In genomic region chr11:11316651-11317050, GRCh38 we compare ENCODE assay signal across 19 cellular contexts. TPM values are rescaled to one million over a fixed set of nuclear protein-coding genes. Genes with fewer than 3 reads are reported as not detected.
DNase-seq lines count a peak whose midpoint lies in the region; ATAC-seq and TF ChIP-seq lines count a peak whose summit lies in the region.
"Had no signal": no experiment of that assay in that cellular context is flagged by ENCODE, and none has a peak within 500 bp of the region (broad histone marks: within the 10 kb centered on the region; RNA-seq: fewer than 3 reads in every experiment).

No MANE protein-coding gene starts in this region.

- H3K79me2 ChIP-seq in mesendoderm (ENCODE audit: control insufficient read depth, insufficient read depth, low read length) = no peaks in the 10 kb centered on the region

- H3K56ac ChIP-seq in mesendoderm (ENCODE audit: low read length) = no peak overlapping the region

- no peak overlapping the region for H2BK120ac ChIP-seq in mesendoderm (ENCODE audit: low read depth, low read length)

- no peak overlapping the region for H3K4me2 ChIP-seq in mesendoderm (ENCODE audit: low read length)
- H3K4me2 ChIP-seq: BLaER1 had no signal

- TF ChIP-seq CTCF in endothelial cell (IDR thresholded peaks at IDR 0.05; ENCODE audit: unreplicated experiment) = no peak

- no peak overlapping the region for H2AK5ac ChIP-seq in mesendoderm (ENCODE audit: low read length)

- H3K9ac ChIP-seq in mesendoderm (ENCODE audit: low read length) = no peak overlapping the region
- H3K9ac ChIP-seq: BLaER1 had no signal

- no peak for ATAC-seq in HG02588 (IDR thresholded peaks at IDR 0.05; ENCODE audit: unreplicated experiment)

- H2BK15ac ChIP-seq in mesendoderm (replicated peaks; ENCODE audit: low read depth) = no peak overlapping the region

- no peak overlapping the region for H3K23ac ChIP-seq in mesendoderm (ENCODE audit: low read length)

- peak overlapping the region; percentile 79 for H3K27ac Mint-ChIP-seq in endothelial cell (ENCODE audit: unreplicated experiment)
- H3K27ac Mint-ChIP-seq: B cell; CD4-positive, alpha-beta memory T cell; HFFc6 had no signal

- H3K27me3 Mint-ChIP-seq in endothelial cell (ENCODE audit: unreplicated experiment) = peaks cover 5% of the 10 kb centered on the region
- H3K27me3 Mint-ChIP-seq: CD4-positive, alpha-beta memory T cell had no signal

- H4K5ac ChIP-seq in mesendoderm (ENCODE audit: low read length) = no peak overlapping the region

- H2BK5ac ChIP-seq in mesendoderm (ENCODE audit: low read length) = no peak overlapping the region

- H3K4me3 Mint-ChIP-seq in endothelial cell (ENCODE audit: unreplicated experiment) = no peak overlapping the region
- H3K4me3 Mint-ChIP-seq: B cell; CD4-positive, alpha-beta memory T cell; HFFc6 had no signal

- no peaks in the 10 kb centered on the region for H3K79me1 ChIP-seq in mesendoderm (ENCODE audit: low read length)

- no peaks in the 10 kb centered on the region for H3K36me3 ChIP-seq in mesendoderm (ENCODE audit: control insufficient read depth, insufficient read depth, low read length)
- H3K36me3 ChIP-seq: BLaER1, HAP-1 had no signal

- H3K9me3 Mint-ChIP-seq in endothelial cell (ENCODE audit: unreplicated experiment) = no peaks in the 10 kb centered on the region
- H3K9me3 Mint-ChIP-seq: HFFc6 had no signal

- H3K18ac ChIP-seq in mesendoderm (ENCODE audit: low read length) = no peak overlapping the region

- H3K4me3 ChIP-seq in mesendoderm (ENCODE audit: low read length) = no peak overlapping the region
- H3K4me3 ChIP-seq: BLaER1, HAP-1 had no signal

- no CpG with 5 or more reads among the region's 3 CpGs for WGBS in mesendoderm (ENCODE audit: extremely low coverage, insufficient coverage, low lambda C conversion rate)

- H4K8ac ChIP-seq in mesendoderm (ENCODE audit: low read depth, low read length) = no peak overlapping the region

- no peak overlapping the region for H3K4ac ChIP-seq in mesendoderm (ENCODE audit: low read depth, low read length)

- in situ Hi-C loops in SK-MEL-5 (cut with HindIII; ENCODE audit: low pct_unique_long_range_greater_than_20kb, low sequenced_read_pairs) = no loop called here

- peaks cover 1% of the 10 kb centered on the region for H3K4me1 ChIP-seq in mesendoderm (ENCODE audit: control insufficient read depth, low read depth, low read length)
- H3K4me1 ChIP-seq: BLaER1, HAP-1 had no signal

- no peak overlapping the region for H3K27ac ChIP-seq in mesendoderm (ENCODE audit: low read depth, low read length)
- H3K27ac ChIP-seq: BLaER1, C4-2B had no signal

- H3K27me3 ChIP-seq in mesendoderm (ENCODE audit: insufficient read depth, low read length, poor library complexity) = no peaks in the 10 kb centered on the region
- H3K27me3 ChIP-seq: BLaER1 had no signal

- peaks cover 37% of the 10 kb centered on the region for H3K4me1 Mint-ChIP-seq in endothelial cell (ENCODE audit: unreplicated experiment)
- H3K4me1 Mint-ChIP-seq: B cell; CD4-positive, alpha-beta memory T cell had no signal

- DNase-seq in SK-MEL-5 (ENCODE audit: low read depth, low spot score) (peak; percentile 71), endothelial cell (ENCODE audit: low spot score) (no peak), foreskin melanocyte (peak; percentile 52), NCI-H524 (lab: John Stamatoyannopoulos, UW) (no peak), GM03348 (ENCODE audit: low spot score) (no peak), mesendoderm (no peak)
- DNase-seq: Calu3; CD4-positive, alpha-beta memory T cell; COR-L47; DMS53; DMS79 treated with DMSO at 0.1 percent for 48 hours; GF-D8; GOT3; HFFc6 had no signal

- H3K36me3 Mint-ChIP-seq in endothelial cell (ENCODE audit: low read depth, unreplicated experiment) = peaks cover 32% of the 10 kb centered on the region
- H3K36me3 Mint-ChIP-seq: CD4-positive, alpha-beta memory T cell had no signal

RNA-seq across cellular contexts. Expression of gene CSNK2A3, which starts 36.4 kb away (rescaled TPM):
- 1.8 and 2.2 TPM in 2 replicates for total RNA-seq in SK-MEL-5 (2014; rRNA removed; shearing (Covaris generic))
- polyA plus RNA-seq in SK-MEL-5 (2015; cell fraction: cytosol; rRNA removed) = 1.0 and 2.0 TPM in 2 replicates
- polyA plus RNA-seq in SK-MEL-5 (2015; cell fraction: nucleus; rRNA removed) = 0.16 and 0.76 TPM in 2 replicates
- 4.3 TPM for total RNA-seq in endothelial cell (ENCODE audit: unreplicated experiment)
- polyA plus RNA-seq in mesendoderm (2013, experiment 1 of 2) = 3.2 TPM
- 2.6 TPM for polyA plus RNA-seq in mesendoderm (2013, experiment 2 of 2)

Comparison
In these comparisons a context has a peak if more than half of its experiments do, and no peak if none do; other contexts are left out.
1. DNase-seq: peak in SK-MEL-5 (single experiment) and foreskin melanocyte (single experiment); none in endothelial cell (single experiment), NCI-H524 (0 of 2), GM03348 (single experiment) and mesendoderm (single experiment).